8 cellular contexts compared by ENCODE assay signal in genomic region chr2:97589598-97590510, GRCh38. TPM values are rescaled to one million over a fixed set of nuclear protein-coding genes. Genes with fewer than 3 reads are reported as not detected.
DNase-seq lines count a peak whose midpoint lies in the region; ATAC-seq and TF ChIP-seq lines count a peak whose summit lies in the region.
"Not testable (repeated sequence)": the region's sequence is repeated elsewhere in the genome, so short reads cannot be mapped to it uniquely, and the experiment has no call there.

Gene ANKRD36B (minus strand): TSS chr2:97589877. CDS start chr2:97589685, 192 bp downstream.

- WGBS in body of pancreas, 2 donors, result 0 to 2% methylated on average over 7 to 39 of the region's 90 CpGs
- WGBS in heart right ventricle, 2 donors, result 0% methylated on average over 40 to 43 of the region's 90 CpGs

- TF ChIP-seq POLR2A in body of pancreas (IDR thresholded peaks at IDR 0.05), result peak in 2 of 3 donors; percentile 74 to 77

- H3K9me3 Mint-ChIP-seq in Calu3 (ENCODE audit: low read depth, unreplicated experiment); activated B cell treated with CpG ODN at 0.5 μM for 24 hours; stimulated activated memory B cell treated with anti-CD40 and anti-IgM and Interleukin-4, amounts not matched to agents 10 μg/mL and 1 μg/mL and 100 μg/mL, for 72 hours: not testable (repeated sequence)

- not testable (repeated sequence) for H3K27me3 ChIP-seq in body of pancreas, heart right ventricle

- not testable (repeated sequence) for H3K4me1 Mint-ChIP-seq in Calu3 (ENCODE audit: low read depth, unreplicated experiment); activated B cell treated with CpG ODN at 0.5 μM for 24 hours; stimulated activated memory B cell treated with anti-CD40 and anti-IgM and Interleukin-4, amounts not matched to agents 10 μg/mL and 1 μg/mL and 100 μg/mL, for 72 hours

- H3K27ac ChIP-seq in body of pancreas (peak within 1 kb of the TSS; percentile 85 to 98 (median 93)), heart right ventricle (peak within 1 kb of the TSS; percentile 82 to 97 (median 93))

- peak within 1 kb of the TSS; percentile 48 for H3K4me3 ChIP-seq in body of pancreas
- H3K4me3 ChIP-seq in heart right ventricle, result peak within 1 kb of the TSS; percentile 50 to 82 (median 66)

- TF ChIP-seq CTCF in Calu3 (IDR thresholded peaks at IDR 0.05; ENCODE audit: unreplicated experiment); activated B cell treated with CpG ODN at 0.5 μM for 24 hours (IDR thresholded peaks at IDR 0.05); body of pancreas (IDR thresholded peaks at IDR 0.05); omental fat pad (IDR thresholded peaks at IDR 0.05): not testable (repeated sequence)
- peak in 3 of 9 donors; percentile 4 to 8 (median 7) for TF ChIP-seq CTCF in heart right ventricle (IDR thresholded peaks at IDR 0.05)

- POLR2A ChIA-PET in activated B cell treated with CpG ODN at 0.5 μM for 24 hours (lab: Charles Lee), result interaction anchor here (0.6 to 1.8 kb wide), 6 partner anchors 56 to 425 kb away, joined by 3 to 16 read pairs (median 7); partner anchors contain the start of genes ACTR1B and COX5B

- CTCF ChIA-PET in Calu3 (lab: Charles Lee) (interaction anchor here (0.9 to 2.5 kb wide), 4 partner anchors 75 to 110 kb away, joined by 3 to 35 read pairs (median 10); partner anchors contain the start of gene ACTR1B), activated B cell treated with CpG ODN at 0.5 μM for 24 hours (lab: Charles Lee) (interaction anchor here (0.7 to 4.4 kb wide), 10 partner anchors 56 to 967 kb away, joined by 3 to 123 read pairs (median 4); partner anchors contain the start of genes ACTR1B and COX5B)

- DNase-seq in Calu3 (peak; percentile 52), HPDE6-E6E7 (ENCODE audit: extremely low spot score) (peak; percentile 8), activated B cell treated with CpG ODN at 0.5 μM for 24 hours (peak; percentile 59), body of pancreas (peak; percentile 71 to 88 (median 85)), heart right ventricle (peak; percentile 20 to 38), omental fat pad (ENCODE audit: low spot score) (peak; percentile 22)

- not testable (repeated sequence) for H3K4me1 ChIP-seq in body of pancreas, heart right ventricle

- H3K27ac Mint-ChIP-seq in Calu3 (ENCODE audit: unreplicated experiment) (peak within 1 kb of the TSS; percentile 93), activated B cell treated with CpG ODN at 0.5 μM for 24 hours (peak within 1 kb of the TSS; percentile 97)
- H3K27ac Mint-ChIP-seq in stimulated activated memory B cell treated with anti-CD40 and anti-IgM and Interleukin-4, amounts not matched to agents 10 μg/mL and 1 μg/mL and 100 μg/mL, for 72 hours, result peak within 1 kb of the TSS; percentile 99

- not testable (repeated sequence) for H3K36me3 ChIP-seq in body of pancreas (replicated peaks in 1 of 2; ENCODE audit: insufficient read depth in 1 of 2, low read depth in 2 of 2); heart right ventricle

- H3K36me3 Mint-ChIP-seq in Calu3 (ENCODE audit: insufficient read depth, unreplicated experiment), result peaks cover 16% of the 10 kb centered on the region
- not testable (repeated sequence) for H3K36me3 Mint-ChIP-seq in activated B cell treated with CpG ODN at 0.5 μM for 24 hours (ENCODE audit: low read depth); stimulated activated memory B cell treated with anti-CD40 and anti-IgM and Interleukin-4, amounts not matched to agents 10 μg/mL and 1 μg/mL and 100 μg/mL, for 72 hours

- H3K27me3 Mint-ChIP-seq in Calu3 (ENCODE audit: unreplicated experiment), result peaks cover 30% of the 10 kb centered on the region
- H3K27me3 Mint-ChIP-seq in activated B cell treated with CpG ODN at 0.5 μM for 24 hours; stimulated activated memory B cell treated with anti-CD40 and anti-IgM and Interleukin-4, amounts not matched to agents 10 μg/mL and 1 μg/mL and 100 μg/mL, for 72 hours: not testable (repeated sequence)

- H3K9me3 ChIP-seq in body of pancreas, heart right ventricle: not testable (repeated sequence)

- H3K4me3 Mint-ChIP-seq in Calu3 (ENCODE audit: low read depth, unreplicated experiment) (peak within 1 kb of the TSS; percentile 97), activated B cell treated with CpG ODN at 0.5 μM for 24 hours (peak within 1 kb of the TSS; percentile 99)
- H3K4me3 Mint-ChIP-seq in stimulated activated memory B cell treated with anti-CD40 and anti-IgM and Interleukin-4, amounts not matched to agents 10 μg/mL and 1 μg/mL and 100 μg/mL, for 72 hours, result peak within 1 kb of the TSS; percentile 100

- intact Hi-C loops in Calu3 (cut with micrococcal nuclease; ENCODE audit: unreplicated experiment), result loop anchor here (1.0 kb wide), 1 partner anchor 107 kb away; no protein-coding TSS in a partner anchor
- intact Hi-C loops in activated B cell treated with CpG ODN at 0.5 μM for 24 hours (cut with micrococcal nuclease), result loop anchor here (1.0 kb wide), 3 partner anchors 55 to 107 kb away; partner anchors contain the start of gene ACTR1B
- intact Hi-C loops in body of pancreas (cut with DNase I), result loop anchor here (10.0 kb wide), 1 partner anchor 105 kb away; no protein-coding TSS in a partner anchor
- intact Hi-C loops in heart right ventricle (cut with DNase I), result loop anchor here in 8 of 10 donors (1.0 to 10.0 kb wide), 6 partner anchors 57 to 107 kb away; partner anchors contain the start of genes ACTR1B (in 1 of the 8) and COX5B (in 1 of the 8)

- not testable (repeated sequence) for BruUV-seq in Calu3 (replicated peaks; lab: Mats Ljungman, UMichigan)

- peak; percentile 62 for ATAC-seq in GM21529 (IDR thresholded peaks at IDR 0.05; ENCODE audit: unreplicated experiment)
- ATAC-seq in activated B cell treated with CpG ODN at 0.5 μM for 24 hours (ENCODE audit: low read depth), result peak; percentile 79
- peak; percentile 71 for ATAC-seq in body of pancreas
- peak; percentile 76 to 93 (median 86) for ATAC-seq in heart right ventricle
- peak; percentile 87 for ATAC-seq in omental fat pad (ENCODE audit: low FRiP score)
- peak; percentile 85 for ATAC-seq in stimulated activated memory B cell treated with anti-CD40 and anti-IgM and Interleukin-4, amounts not matched to agents 10 μg/mL and 1 μg/mL and 100 μg/mL, for 72 hours

RNA-seq across cellular contexts. Expression of gene ANKRD36B, which starts in this region (rescaled TPM):
- total RNA-seq in Calu3 (2022) (19.4 and 19.7 TPM in 2 replicates), activated B cell treated with CpG ODN at 0.5 μM for 24 hours (25.5 and 29.8 TPM in 2 replicates), body of pancreas (10 to 100 TPM; 36.9 to 57.1 TPM), heart right ventricle (1 to 10 TPM; 2.2 to 6.7 (median 4.1) TPM), omental fat pad (10 to 100 TPM; 26.6 to 97.1 (median 45.0) TPM)
- 10 to 100 TPM in 1 of 2 donors, under 1 TPM in 1; 0.80 to 20.5 TPM for polyA plus RNA-seq in heart right ventricle

Comparison
In these comparisons a context has a peak if more than half of its experiments do, and no peak if none do; other contexts are left out.
1. Peak in every context shown above with its lines: DNase-seq, ATAC-seq, H3K4me3 ChIP-seq and H3K27ac ChIP-seq.
2. DNase-seq: peak in every context shown above with its lines; median percentile 85 in body of pancreas; 59 in activated B cell treated with CpG ODN at 0.5 μM for 24 hours; 52 in Calu3; 29 in heart right ventricle; 22 in omental fat pad; 8 in HPDE6-E6E7.